In the genomic region with DNA sequence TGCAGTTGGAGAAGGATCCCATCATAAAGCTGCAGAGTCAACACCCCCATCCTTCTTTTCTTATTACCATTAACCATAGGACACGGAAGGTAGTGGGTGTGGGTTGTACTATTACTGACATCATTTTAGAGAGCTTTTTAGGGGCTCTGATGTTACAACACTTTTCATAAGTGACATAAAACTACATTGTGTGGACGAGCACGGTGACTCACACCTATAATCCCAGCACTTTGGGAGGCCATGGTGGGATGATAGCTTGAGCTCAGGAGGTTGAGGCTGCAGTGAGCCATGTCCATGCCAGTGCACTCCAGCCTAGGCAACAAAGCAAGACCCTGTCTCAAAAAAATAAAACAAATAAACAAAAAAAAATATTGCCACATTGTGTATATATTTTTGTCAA, we compare ENCODE assay signal across 17 cellular contexts.
DNase-seq lines count a peak whose midpoint lies in the region; ATAC-seq and TF ChIP-seq lines count a peak whose summit lies in the region.
"Had no signal": no experiment of that assay in that cellular context is flagged by ENCODE, and none has a peak within 500 bp of the region (broad histone marks: within the 10 kb centered on the region; RNA-seq: fewer than 3 reads in every experiment).

No MANE protein-coding gene starts in this region.

- H2AFZ ChIP-seq in IMR-90 (replicated peaks; ENCODE audit: low read length, poor library complexity): no peak overlapping the region
- no peak overlapping the region for H2AFZ ChIP-seq in mesenchymal stem cell (ENCODE audit: low read depth, low read length)

- H3K27me3 ChIP-seq in IMR-90 (ENCODE audit: control insufficient read depth, insufficient read depth, low read length) (no peaks in the 10 kb centered on the region), adipocyte (replicated peaks; ENCODE audit: control insufficient read depth, insufficient read depth, low read length) (no peaks in the 10 kb centered on the region), mesenchymal stem cell (ENCODE audit: control insufficient read depth in 1 of 2, insufficient read depth in 1 of 2, low read length in 2 of 2) (no peaks in the 10 kb centered on the region)
- H3K27me3 ChIP-seq: BLaER1 treated with 17β-estradiol and CSF1 and Interleukin-3, amounts not matched to agents 10 nM and 100 nM had no signal

- dilution Hi-C loops in IMR-90 (cut with HindIII; ENCODE audit: low sequenced_read_pairs, unreplicated experiment): no loop called here

- in situ Hi-C loops in IMR-90 (cut with MboI; ENCODE audit: low sequenced_read_pairs): no loop called here

- H3K9me3 ChIP-seq in IMR-90 (ENCODE audit: control insufficient read depth, insufficient read depth, low read length): 0 out of 2 replicates have a peak, but pooled peaks cover 2% of the 10 kb centered on the region
- peaks cover 20% of the 10 kb centered on the region for H3K9me3 ChIP-seq in adipocyte (ENCODE audit: control insufficient read depth, low read length)
- H3K9me3 ChIP-seq in mesenchymal stem cell (ENCODE audit: control insufficient read depth, low read length): peaks cover 20% of the 10 kb centered on the region
- H3K9me3 ChIP-seq: HAP-1 had no signal

- CTCF ChIA-PET in IMR-90 (lab: Yijun Ruan, JAX): no interaction called here

- no peak overlapping the region for H2BK12ac ChIP-seq in mesenchymal stem cell (ENCODE audit: low read length in 2 of 2)

- H3K36me3 ChIP-seq in IMR-90 (ENCODE audit: control insufficient read depth, insufficient read depth, low read length) (no peaks in the 10 kb centered on the region), adipocyte (ENCODE audit: control insufficient read depth, insufficient read depth, low read length, severe bottlenecking) (no peaks in the 10 kb centered on the region), mesenchymal stem cell (ENCODE audit: control insufficient read depth in 1 of 2, insufficient read depth in 2 of 2, low read depth in 1 of 2, low read length in 2 of 2) (no peaks in the 10 kb centered on the region)
- H3K36me3 ChIP-seq: BLaER1 treated with 17β-estradiol and CSF1 and Interleukin-3, amounts not matched to agents 10 nM and 100 nM; HAP-1 had no signal

- H2BK120ac ChIP-seq in IMR-90 (ENCODE audit: low read depth, low read length) (no peak overlapping the region; the same call in 1 of the 2 replicates), mesenchymal stem cell (ENCODE audit: low read depth, low read length) (no peak overlapping the region)

- POLR2A ChIA-PET in IMR-90 (lab: Charles Lee; ENCODE audit: unreplicated experiment): no interaction called here

- intact Hi-C loops in IMR-90 (cut with micrococcal nuclease): no loop called here

- no peak overlapping the region for H3K4me2 ChIP-seq in IMR-90 (ENCODE audit: low read depth, low read length)
- no peak overlapping the region for H3K4me2 ChIP-seq in mesenchymal stem cell (ENCODE audit: low read length, poor library complexity, severe bottlenecking)

- H4K5ac ChIP-seq in IMR-90 (ENCODE audit: low read depth, low read length): no peak overlapping the region

- no TSS peak for BruUV-seq in IMR-90 (replicated peaks; lab: Mats Ljungman, UMichigan)

- H4K91ac ChIP-seq in IMR-90 (ENCODE audit: insufficient read depth, low read depth, low read length) (no peak overlapping the region), mesenchymal stem cell (ENCODE audit: low read length) (no peak overlapping the region)

- H3K9ac ChIP-seq in IMR-90 (ENCODE audit: low read depth, low read length): no peak overlapping the region
- peak overlapping the region; percentile 77 for H3K9ac ChIP-seq in adipocyte (ENCODE audit: low read length)
- peak overlapping the region; percentile 40 for H3K9ac ChIP-seq in mesenchymal stem cell (ENCODE audit: low read length)
- H3K9ac ChIP-seq: BLaER1 treated with 17β-estradiol and CSF1 and Interleukin-3, amounts not matched to agents 10 nM and 100 nM had no signal

- DNase-seq in DMS53 (lab: John Stamatoyannopoulos, UW) (peak; percentile 40), DMS53 treated with DMSO at 0.1 percent for 48 hours (lab: John Stamatoyannopoulos, UW; ENCODE audit: unreplicated experiment) (no peak), IMR-90 (no peak), adipocyte (ENCODE audit: low read depth) (no peak), mesenchymal stem cell (no peak)
- DNase-seq: ACHN; CD4-positive, alpha-beta T cell; DND-41; GDM1; HFFc6; KBM-7 had no signal

- no peak for TF ChIP-seq POLR2A in IMR-90 (IDR thresholded peaks at IDR 0.05; ENCODE audit: low read depth, low read length)

- no peak overlapping the region; the same call in 1 of the 3 replicates for H2BK15ac ChIP-seq in IMR-90 (ENCODE audit: low read depth, low read length)
- H2BK15ac ChIP-seq in mesenchymal stem cell (ENCODE audit: low read depth, poor library complexity, severe bottlenecking): no peak overlapping the region

- no peak overlapping the region for H3K56ac ChIP-seq in IMR-90 (ENCODE audit: extremely low read depth, insufficient read depth, low read length)

- TF ChIP-seq RAD21 in IMR-90 (IDR thresholded peaks at IDR 0.05; ENCODE audit: low read length): no peak

- no peak overlapping the region for H2BK20ac ChIP-seq in IMR-90 (ENCODE audit: low read depth, low read length)

- H3K4me1 ChIP-seq in IMR-90 (ENCODE audit: control insufficient read depth, insufficient read depth, low read length) (peaks cover 2% of the 10 kb centered on the region), adipocyte (ENCODE audit: control insufficient read depth, insufficient read depth, low read length) (peaks cover 71% of the 10 kb centered on the region), mesenchymal stem cell (ENCODE audit: control insufficient read depth, insufficient read depth, low read depth, low read length) (no peaks in the 10 kb centered on the region)
- H3K4me1 ChIP-seq: HAP-1 had no signal

- H4K20me1 ChIP-seq in IMR-90 (ENCODE audit: insufficient read depth, low read length): no peaks in the 10 kb centered on the region
- H4K20me1 ChIP-seq: BLaER1 treated with 17β-estradiol and CSF1 and Interleukin-3, amounts not matched to agents 10 nM and 100 nM had no signal

- H4K8ac ChIP-seq in IMR-90 (ENCODE audit: low read depth in 2 of 2, low read length in 2 of 2) (no peak overlapping the region), mesenchymal stem cell (ENCODE audit: low read length) (no peak overlapping the region)

- no peak for TF ChIP-seq CTCF in IMR-90 (conservative IDR thresholded peaks at IDR 0.05; ENCODE audit: low read depth, low read length)

- H2AK9ac ChIP-seq in IMR-90 (replicated peaks; ENCODE audit: low read depth, low read length, poor library complexity): no peak overlapping the region

- H3K79me1 ChIP-seq in IMR-90 (ENCODE audit: low read depth in 1 of 2, low read length in 2 of 2) (no peaks in the 10 kb centered on the region), mesenchymal stem cell (replicated peaks; ENCODE audit: low read length, poor library complexity, severe bottlenecking) (no peaks in the 10 kb centered on the region)

- peak overlapping the region; percentile 41; the same call in 1 of the 2 replicates for H3K18ac ChIP-seq in IMR-90 (ENCODE audit: low read depth, low read length)
- no peak overlapping the region for H3K18ac ChIP-seq in mesenchymal stem cell (ENCODE audit: low read depth in 1 of 2, low read length in 2 of 2)

- H3K9me1 ChIP-seq in IMR-90 (ENCODE audit: insufficient read depth, low read length): no peaks in the 10 kb centered on the region

- ATAC-seq in IMR-90 (ENCODE audit: low read depth): no peak
- ATAC-seq in GM21737 (IDR thresholded peaks at IDR 0.05; ENCODE audit: unreplicated experiment): no peak
- no peak for ATAC-seq in HG03442 (IDR thresholded peaks at IDR 0.05; ENCODE audit: unreplicated experiment)
- ATAC-seq in HG03175 (IDR thresholded peaks at IDR 0.05; ENCODE audit: unreplicated experiment): no peak

- H3K14ac ChIP-seq in IMR-90 (replicated peaks; ENCODE audit: low read depth, low read length) (0 out of 2 replicates have a peak overlapping the region, but pooled peaks have one; percentile 6), mesenchymal stem cell (ENCODE audit: low read length in 2 of 2) (no peak overlapping the region)

- no CpG with 5 or more reads among the region's 3 CpGs for WGBS in IMR-90 (ENCODE audit: extremely low coverage in 2 of 2, insufficient read length in 1 of 2), 2 experiments
- WGBS in mesenchymal stem cell: 59% methylated on average over 2 of the region's 3 CpGs

- H3K27ac ChIP-seq in IMR-90 (ENCODE audit: insufficient read depth, low read length) (no peak overlapping the region), mesenchymal stem cell (ENCODE audit: low read length, poor library complexity, severe bottlenecking) (no peak overlapping the region)
- H3K27ac ChIP-seq: 22Rv1 had no signal

- H3K23ac ChIP-seq in IMR-90 (ENCODE audit: low read depth, low read length) (no peak overlapping the region), mesenchymal stem cell (ENCODE audit: low read length in 2 of 2) (no peak overlapping the region)

- H2BK5ac ChIP-seq in IMR-90 (ENCODE audit: low read depth, low read length, poor library complexity, severe bottlenecking): no peak overlapping the region
- H2BK5ac ChIP-seq in mesenchymal stem cell (ENCODE audit: low read depth, low read length, poor library complexity, severe bottlenecking): no peak overlapping the region

- H2AK5ac ChIP-seq in IMR-90 (ENCODE audit: low read depth, low read length) (peak overlapping the region; percentile 49; the same call in 1 of the 2 replicates), mesenchymal stem cell (ENCODE audit: low read length, severe bottlenecking) (no peak overlapping the region)

- H3K4ac ChIP-seq in IMR-90 (ENCODE audit: low read depth, low read length) (0 out of 2 replicates have a peak overlapping the region, but pooled peaks have one; percentile 2), mesenchymal stem cell (ENCODE audit: low read depth in 1 of 2, low read length in 2 of 2) (no peak overlapping the region)

- no peak overlapping the region for H3K4me3 ChIP-seq in IMR-90 (ENCODE audit: insufficient read depth, low read depth, low read length)
- no peak overlapping the region for H3K4me3 ChIP-seq in adipocyte (ENCODE audit: low read length)
- no peak overlapping the region for H3K4me3 ChIP-seq in mesenchymal stem cell (ENCODE audit: insufficient read depth in 1 of 2, low read depth in 1 of 2, low read length in 2 of 2)
- H3K4me3 ChIP-seq: BLaER1 treated with 17β-estradiol and CSF1 and Interleukin-3, amounts not matched to agents 10 nM and 100 nM; HAP-1 had no signal

TF ChIP-seq in IMR-90, 13 proteins besides CTCF, POLR2A, EP300 and RAD21:
- TF ChIP-seq, protein P1, sequence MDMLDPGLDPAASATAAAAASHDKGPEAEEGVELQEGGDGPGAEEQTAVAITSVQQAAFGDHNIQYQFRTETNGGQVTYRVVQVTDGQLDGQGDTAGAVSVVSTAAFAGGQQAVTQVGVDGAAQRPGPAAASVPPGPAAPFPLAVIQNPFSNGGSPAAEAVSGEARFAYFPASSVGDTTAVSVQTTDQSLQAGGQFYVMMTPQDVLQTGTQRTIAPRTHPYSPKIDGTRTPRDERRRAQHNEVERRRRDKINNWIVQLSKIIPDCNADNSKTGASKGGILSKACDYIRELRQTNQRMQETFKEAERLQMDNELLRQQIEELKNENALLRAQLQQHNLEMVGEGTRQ (IDR thresholded peaks at IDR 0.05; ENCODE audit: low read depth, low read length): no peak
- no peak for TF ChIP-seq FOS (IDR thresholded peaks at IDR 0.05; ENCODE audit: low read depth, low read length)
